Comparison of ENCODE assay signal across 25 cellular contexts in genomic region chr5:111795142-111795541, GRCh38. TPM values are rescaled to one million over a fixed set of nuclear protein-coding genes. Genes with fewer than 3 reads are reported as not detected.
DNase-seq lines count a peak whose midpoint lies in the region; ATAC-seq, FAIRE-seq and TF ChIP-seq lines count a peak whose summit lies in the region.
"Had no signal": no experiment of that assay in that cellular context is flagged by ENCODE, and none has a peak within 500 bp of the region (broad histone marks: within the 10 kb centered on the region; RNA-seq: fewer than 3 reads in every experiment).

No MANE protein-coding gene starts in this region.

- 34% methylated on average over 1 of the region's 1 CpG for WGBS in HepG2 (ENCODE audit: low lambda C conversion rate)
- 93% methylated on average over 1 of the region's 1 CpG for WGBS in right lobe of liver (ENCODE audit: insufficient coverage, low coverage, low lambda C conversion rate, missing lambda C conversion rate)
- 42 to 85% (median 54%) methylated on average over 1 of the region's 1 CpG for WGBS in small intestine, 3 donors

- CTCF ChIA-PET in HepG2 (lab: Yijun Ruan, JAX; ENCODE audit: low intra/inter-chr PET ratio, low total read pairs): no interaction called here

- H3K9me3 Mint-ChIP-seq in astrocyte (ENCODE audit: unreplicated experiment): peaks cover 2% of the 10 kb centered on the region
- H3K9me3 Mint-ChIP-seq in activated T-helper 1 cell treated with anti-CD3 and anti-CD28 coated beads, Interleukin-12 subunit alpha, Interleukin-12 subunit beta, Interleukin-2, Interleukin-4 antibody, amounts not matched to agents 30 ng/mL and 10 ng/mL and 1 ng/mL, durations not matched to agents 14 hours and 24 hours and 36 hours: peaks cover 4% of the 10 kb centered on the region

- H2AFZ ChIP-seq in HepG2 (ENCODE audit: low read length) (no peak overlapping the region), astrocyte (ENCODE audit: low read depth, low read length) (no peak overlapping the region)

- FAIRE-seq in HepG2 (lab: Jason Lieb, UNC) (no peak), astrocyte (lab: Jason Lieb, UNC) (peak; percentile 58), small intestine (lab: Jason Lieb, UNC) (no peak)
- FAIRE-seq: GM12878, GM12892, GM18507 had no signal

- H3K79me2 ChIP-seq in HepG2 (ENCODE audit: insufficient read depth, low read length) (no peaks in the 10 kb centered on the region), astrocyte (ENCODE audit: insufficient read depth, low read length) (no peaks in the 10 kb centered on the region)

- H3K27ac Mint-ChIP-seq in astrocyte (ENCODE audit: unreplicated experiment): no peak overlapping the region
- H3K27ac Mint-ChIP-seq in activated T-helper 1 cell treated with anti-CD3 and anti-CD28 coated beads, Interleukin-12 subunit alpha, Interleukin-12 subunit beta, Interleukin-2, Interleukin-4 antibody, amounts not matched to agents 30 ng/mL and 10 ng/mL and 1 ng/mL, durations not matched to agents 14 hours and 24 hours and 36 hours: no peak overlapping the region
- H3K27ac Mint-ChIP-seq: CD14-positive monocyte; CD4-positive, alpha-beta memory T cell; CD4-positive, CD25-positive, alpha-beta regulatory T cell; CD8-positive, alpha-beta memory T cell had no signal

- H3K27me3 ChIP-seq in HepG2 (ENCODE audit: control insufficient read depth in 1 of 2, insufficient read depth in 2 of 2, low read length in 2 of 2) (no peaks in the 10 kb centered on the region; a peak in 1 of 5 replicates), right lobe of liver (no peaks in the 10 kb centered on the region), astrocyte (ENCODE audit: insufficient read depth, low read length) (no peaks in the 10 kb centered on the region), small intestine (ENCODE audit: control insufficient read depth in 2 of 2, insufficient read depth in 2 of 2, low read length in 2 of 2) (no peaks in the 10 kb centered on the region)
- H3K27me3 ChIP-seq: BE2C, BLaER1 had no signal

- H3K4me2 ChIP-seq in HepG2 (ENCODE audit: low read depth, low read length) (no peak overlapping the region), astrocyte (ENCODE audit: low read length) (no peak overlapping the region)
- H3K4me2 ChIP-seq: BLaER1 had no signal

- TF ChIP-seq POLR2A in HepG2 (IDR thresholded peaks at IDR 0.05; ENCODE audit: insufficient read depth in 1 of 2, low read depth in 2 of 2, low read length in 2 of 2): no peak
- no peak for TF ChIP-seq POLR2A in right lobe of liver (IDR thresholded peaks at IDR 0.05)

- no TSS peak for BruUV-seq in HepG2 (replicated peaks; lab: Mats Ljungman, UMichigan)

- TF ChIP-seq CTCF in HepG2 (CRISPR knock-in tag; IDR thresholded peaks at IDR 0.05) (no peak), right lobe of liver (IDR thresholded peaks at IDR 0.05) (no peak), astrocyte (IDR thresholded peaks at IDR 0.05; ENCODE audit: insufficient read depth, low read depth, low read length) (no peak)

- no peak for TF ChIP-seq RAD21 in HepG2 (CRISPR knock-in tag; IDR thresholded peaks at IDR 0.05)

- H3K4me3 Mint-ChIP-seq in astrocyte (ENCODE audit: unreplicated experiment): no peak overlapping the region
- H3K4me3 Mint-ChIP-seq in activated T-helper 1 cell treated with anti-CD3 and anti-CD28 coated beads, Interleukin-12 subunit alpha, Interleukin-12 subunit beta, Interleukin-2, Interleukin-4 antibody, amounts not matched to agents 30 ng/mL and 10 ng/mL and 1 ng/mL, durations not matched to agents 14 hours and 24 hours and 36 hours: no peak overlapping the region
- H3K4me3 Mint-ChIP-seq: CD14-positive monocyte; CD4-positive, alpha-beta memory T cell; CD4-positive, CD25-positive, alpha-beta regulatory T cell; CD8-positive, alpha-beta memory T cell had no signal

- H3K36me3 Mint-ChIP-seq in astrocyte (ENCODE audit: low read depth, unreplicated experiment): no peaks in the 10 kb centered on the region
- H3K36me3 Mint-ChIP-seq in activated T-helper 1 cell treated with anti-CD3 and anti-CD28 coated beads, Interleukin-12 subunit alpha, Interleukin-12 subunit beta, Interleukin-2, Interleukin-4 antibody, amounts not matched to agents 30 ng/mL and 10 ng/mL and 1 ng/mL, durations not matched to agents 14 hours and 24 hours and 36 hours (ENCODE audit: low read depth): no peaks in the 10 kb centered on the region
- H3K36me3 Mint-ChIP-seq: CD14-positive monocyte; CD4-positive, alpha-beta memory T cell; CD4-positive, CD25-positive, alpha-beta regulatory T cell; CD8-positive, alpha-beta memory T cell had no signal

- in situ Hi-C loops in HepG2 (cut with HindIII; ENCODE audit: extremely low pct_ligation_motif_present, low pct_unique_long_range_greater_than_20kb): no loop called here

- H3K4me1 Mint-ChIP-seq in astrocyte (ENCODE audit: low read depth, unreplicated experiment): no peaks in the 10 kb centered on the region
- no peaks in the 10 kb centered on the region for H3K4me1 Mint-ChIP-seq in activated T-helper 1 cell treated with anti-CD3 and anti-CD28 coated beads, Interleukin-12 subunit alpha, Interleukin-12 subunit beta, Interleukin-2, Interleukin-4 antibody, amounts not matched to agents 30 ng/mL and 10 ng/mL and 1 ng/mL, durations not matched to agents 14 hours and 24 hours and 36 hours (ENCODE audit: low read depth)
- H3K4me1 Mint-ChIP-seq: CD14-positive monocyte; CD4-positive, alpha-beta memory T cell; CD4-positive, CD25-positive, alpha-beta regulatory T cell; CD8-positive, alpha-beta memory T cell had no signal

- H3K36me3 ChIP-seq in HepG2 (replicated peaks in 1 of 2; ENCODE audit: control insufficient read depth in 1 of 2, insufficient read depth in 2 of 2, low read length in 2 of 2): no peaks in the 10 kb centered on the region
- H3K36me3 ChIP-seq in right lobe of liver: no peaks in the 10 kb centered on the region
- no peaks in the 10 kb centered on the region for H3K36me3 ChIP-seq in astrocyte (ENCODE audit: insufficient read depth, low read length)
- no peaks in the 10 kb centered on the region for H3K36me3 ChIP-seq in small intestine (ENCODE audit: control insufficient read depth in 2 of 2, insufficient read depth in 2 of 2, low read length in 2 of 2)
- H3K36me3 ChIP-seq: BE2C, BLaER1 had no signal

- H3K9ac ChIP-seq in HepG2 (ENCODE audit: insufficient read depth, low read depth, low read length) (no peak overlapping the region), astrocyte (ENCODE audit: low read length) (no peak overlapping the region)
- H3K9ac ChIP-seq: BLaER1 had no signal

- intact Hi-C loops in HepG2 (cut with micrococcal nuclease; ENCODE audit: unreplicated experiment): no loop called here
- intact Hi-C loops in right lobe of liver (cut with DNase I): no loop called here
- intact Hi-C loops in activated T-helper 1 cell treated with anti-CD3 and anti-CD28 coated beads, Interleukin-12 subunit alpha, Interleukin-12 subunit beta, Interleukin-2, Interleukin-4 antibody, amounts not matched to agents 30 ng/mL and 10 ng/mL and 1 ng/mL, durations not matched to agents 14 hours and 24 hours and 36 hours (cut with micrococcal nuclease): no loop called here

- ATAC-seq in HepG2: no peak
- no peak for ATAC-seq in right lobe of liver
- ATAC-seq: GM12878 had no signal

- H3K27me3 Mint-ChIP-seq in astrocyte (ENCODE audit: low read depth, unreplicated experiment): no peaks in the 10 kb centered on the region
- H3K27me3 Mint-ChIP-seq in activated T-helper 1 cell treated with anti-CD3 and anti-CD28 coated beads, Interleukin-12 subunit alpha, Interleukin-12 subunit beta, Interleukin-2, Interleukin-4 antibody, amounts not matched to agents 30 ng/mL and 10 ng/mL and 1 ng/mL, durations not matched to agents 14 hours and 24 hours and 36 hours (ENCODE audit: insufficient read depth): peaks cover 16% of the 10 kb centered on the region
- H3K27me3 Mint-ChIP-seq: CD4-positive, CD25-positive, alpha-beta regulatory T cell had no signal

- POLR2A ChIA-PET in HepG2 (lab: Yijun Ruan, JAX): no interaction called here

- no peak for DNase-seq in HepG2 (ENCODE audit: low spot score)
- DNase-seq in right lobe of liver: no peak
- no peak for DNase-seq in astrocyte (ENCODE audit: low read depth)
- DNase-seq in small intestine: no peak
- DNase-seq in activated T-helper 1 cell treated with anti-CD3 and anti-CD28 coated beads, Interleukin-12 subunit alpha, Interleukin-12 subunit beta, Interleukin-2, Interleukin-4 antibody, amounts not matched to agents 30 ng/mL and 10 ng/mL and 1 ng/mL, durations not matched to agents 14 hours and 24 hours and 36 hours (ENCODE audit: low spot score): no peak
- DNase-seq: ACHN; BE2C; C1 segment of cervical spinal cord; CD4-positive, alpha-beta memory T cell; CD4-positive, CD25-positive, alpha-beta regulatory T cell; CD8-positive, alpha-beta memory T cell; COR-L47; DMS 273 treated with DMSO at 0.1 percent for 48 hours; DMS153; DMS53; DMS79; DND-41; EL; GDM1 had no signal

- H3K4me1 ChIP-seq in HepG2 (ENCODE audit: insufficient read depth, low read length): no peaks in the 10 kb centered on the region
- H3K4me1 ChIP-seq in right lobe of liver: no peaks in the 10 kb centered on the region
- no peaks in the 10 kb centered on the region for H3K4me1 ChIP-seq in astrocyte (ENCODE audit: insufficient read depth, low read length)
- no peaks in the 10 kb centered on the region for H3K4me1 ChIP-seq in small intestine (ENCODE audit: control insufficient read depth in 2 of 2, insufficient read depth in 1 of 2, low read depth in 1 of 2, low read length in 1 of 2)
- H3K4me1 ChIP-seq: BE2C, BLaER1 had no signal

- H4K20me1 ChIP-seq in HepG2 (ENCODE audit: insufficient read depth, low read length): no peaks in the 10 kb centered on the region
- no peaks in the 10 kb centered on the region for H4K20me1 ChIP-seq in astrocyte (ENCODE audit: insufficient read depth, low read length)
- H4K20me1 ChIP-seq: BLaER1 had no signal

- H3K27ac ChIP-seq in HepG2 (ENCODE audit: extremely low read length, insufficient read depth, low read length) (no peak overlapping the region), right lobe of liver (no peak overlapping the region), astrocyte (ENCODE audit: low read depth, low read length) (no peak overlapping the region), small intestine (ENCODE audit: low read depth in 1 of 2, low read length in 1 of 2) (no peak overlapping the region)
- H3K27ac ChIP-seq: 22Rv1, BLaER1 had no signal

- TF ChIP-seq EP300 in HepG2 (IDR thresholded peaks at IDR 0.05; ENCODE audit: low read depth in 2 of 2, low read length in 2 of 2) (no peak), HepG2 (CRISPR knock-in tag; IDR thresholded peaks at IDR 0.05; ENCODE audit: borderline replicate concordance) (no peak)

- H3K9me3 ChIP-seq in HepG2 (ENCODE audit: low read length) (no peaks in the 10 kb centered on the region), right lobe of liver (no peaks in the 10 kb centered on the region), astrocyte (ENCODE audit: insufficient read depth, low read depth, low read length) (no peaks in the 10 kb centered on the region), small intestine (ENCODE audit: control insufficient read depth, low read depth) (no peaks in the 10 kb centered on the region)
- H3K9me3 ChIP-seq: BE2C, BLaER1 had no signal

- H3K4me3 ChIP-seq in HepG2 (replicated peaks in 1 of 3; ENCODE audit: insufficient read depth in 1 of 3, low read depth in 2 of 3, low read length in 3 of 3) (no peak overlapping the region), right lobe of liver (no peak overlapping the region), astrocyte (ENCODE audit: insufficient read depth, low read depth, low read length) (no peak overlapping the region), small intestine (ENCODE audit: low read depth in 1 of 2, low read length in 2 of 2) (no peak overlapping the region)
- H3K4me3 ChIP-seq: BLaER1, GM12878 had no signal

RNA-seq across cellular contexts. Expression of gene NREP, which starts 38.1 kb away (rescaled TPM):
- 40.5 and 48.5 TPM in 2 replicates for total RNA-seq in HepG2 (2016; rRNA removed; fragmentation: Illumina TruSeq; extraction: Trizol)
- 18.2 and 18.5 TPM in 2 replicates for total RNA-seq in HepG2 (2016; cell fraction: cytosol; rRNA removed; fragmentation: Illumina TruSeq; extraction: Trizol; ENCODE audit: low read depth)
- 44.8 and 48.2 TPM in 2 replicates for total RNA-seq in HepG2 (2016; cell fraction: insoluble cytoplasmic fraction; rRNA removed; fragmentation: Illumina TruSeq; extraction: Trizol)
- 49.5 and 57.7 TPM in 2 replicates for total RNA-seq in HepG2 (2016; cell fraction: membrane; rRNA removed; fragmentation: Illumina TruSeq; extraction: Trizol)
- total RNA-seq in HepG2 (2016; cell fraction: nucleus; rRNA removed; fragmentation: Illumina TruSeq; extraction: Trizol): 58.0 and 67.1 TPM in 2 replicates
- 82.8 and 102 TPM in 2 replicates for polyA plus RNA-seq in HepG2 (2011; rRNA removed)
- 49.1 and 88.7 TPM in 2 replicates for polyA plus RNA-seq in HepG2 (2011; cell fraction: cytosol; rRNA removed)
- 69.7 and 94.1 TPM in 2 replicates for polyA plus RNA-seq in HepG2 (2011; cell fraction: nucleus; rRNA removed)
- polyA plus RNA-seq in HepG2 (2012): 38.1 and 86.3 TPM in 2 replicates
- polyA plus RNA-seq in HepG2 (2016; cell fraction: cytosol; fragmentation: Illumina TruSeq; extraction: Trizol; ENCODE audit: low read depth): 33.5 and 45.5 TPM in 2 replicates
- polyA plus RNA-seq in HepG2 (2016; cell fraction: insoluble cytoplasmic fraction; fragmentation: Illumina TruSeq; extraction: Trizol; ENCODE audit: low read depth): 76.1 and 85.1 TPM in 2 replicates
- polyA plus RNA-seq in HepG2 (2016; cell fraction: membrane; fragmentation: Illumina TruSeq; extraction: Trizol; ENCODE audit: low read depth): 81.9 and 92.8 TPM in 2 replicates
- 58.3 and 64.9 TPM in 2 replicates for polyA plus RNA-seq in HepG2 (2016; cell fraction: nucleus; fragmentation: Illumina TruSeq; extraction: Trizol; ENCODE audit: insufficient read depth, low read depth)
- 2.7 and 49.0 TPM in 2 replicates for polyA minus RNA-seq in HepG2 (2011; rRNA and poly(A)+ RNA removed; ENCODE audit: low replicate concordance)
- polyA minus RNA-seq in HepG2 (2011; cell fraction: cytosol; rRNA and poly(A)+ RNA removed): 29.4 and 31.1 TPM in 2 replicates
- 280 and 293 TPM in 2 replicates for polyA minus RNA-seq in HepG2 (2011; cell fraction: nucleus; rRNA and poly(A)+ RNA removed)
- 10 to 100 TPM in 1 of 6 experiments, 1 to 10 TPM in 5; 2.2 to 24.6 (median 7.7) TPM for total RNA-seq in right lobe of liver
- total RNA-seq in astrocyte: 185 and 188 TPM in 2 replicates
- polyA plus RNA-seq in small intestine: 10 to 100 TPM in 1 of 3 donors, 1 to 10 TPM in 2; 1.8 to 16.0 (median 4.1) TPM
- 17.6 and 20.7 TPM in 2 replicates for total RNA-seq in activated T-helper 1 cell treated with anti-CD3 and anti-CD28 coated beads, Interleukin-12 subunit alpha, Interleukin-12 subunit beta, Interleukin-2, Interleukin-4 antibody, amounts not matched to agents 30 ng/mL and 10 ng/mL and 1 ng/mL, durations not matched to agents 14 hours and 24 hours and 36 hours
